ENCODE assay signal across 15 cellular contexts in genomic region chr1:172723251-172723650, GRCh38.
"Had no signal": no experiment of that assay in that cellular context is flagged by ENCODE, and none has a peak within 500 bp of the region (broad histone marks: within the 10 kb centered on the region; RNA-seq: fewer than 3 reads in every experiment).

No MANE protein-coding gene starts in this region.

- H3K4me3 ChIP-seq: dorsolateral prefrontal cortex, heart right ventricle, neural progenitor cell, ovary, stomach, thoracic aorta had no signal

- H3K27ac ChIP-seq: dorsolateral prefrontal cortex, heart right ventricle, neural progenitor cell, ovary, stomach, thoracic aorta had no signal

- H3K27me3 ChIP-seq: dorsolateral prefrontal cortex, heart right ventricle, neural progenitor cell, ovary, stomach had no signal

- FAIRE-seq: frontal cortex, urothelium cell line had no signal

- H2AFZ ChIP-seq: neural progenitor cell had no signal

- H3K27ac Mint-ChIP-seq: activated CD4-positive, alpha-beta T cell treated with anti-CD3 and anti-CD28 coated beads, Interleukin-2, amount 10 ng/mL, durations not matched to agents 24 days and 14 days; activated naive CD4-positive, alpha-beta T cell treated with anti-CD3 and anti-CD28 coated beads for 36 hours; brain; neural progenitor cell; T-cell had no signal

- H3K4me2 ChIP-seq: neural progenitor cell had no signal

- DNase-seq: activated CD4-positive, alpha-beta T cell treated with anti-CD3 and anti-CD28 coated beads, Interleukin-2, amount 10 ng/mL, durations not matched to agents 24 days and 14 days; activated naive CD4-positive, alpha-beta T cell treated with anti-CD3 and anti-CD28 coated beads for 36 hours; cerebellar nuclear complex; dorsolateral prefrontal cortex; heart right ventricle; left ventricle myocardium superior; midbrain; ovary; stomach; T-cell had no signal

- H3K9me3 ChIP-seq: ovary, stomach, thoracic aorta had no signal

- H3K4me3 Mint-ChIP-seq: activated CD4-positive, alpha-beta T cell treated with anti-CD3 and anti-CD28 coated beads, Interleukin-2, amount 10 ng/mL, durations not matched to agents 24 days and 14 days; activated naive CD4-positive, alpha-beta T cell treated with anti-CD3 and anti-CD28 coated beads for 36 hours; brain; neural progenitor cell; T-cell had no signal

- H3K4me1 Mint-ChIP-seq: brain had no signal

- H3K36me3 ChIP-seq: heart right ventricle, neural progenitor cell, ovary, stomach, thoracic aorta had no signal

- H3K27me3 Mint-ChIP-seq: activated CD4-positive, alpha-beta T cell treated with anti-CD3 and anti-CD28 coated beads, Interleukin-2, amount 10 ng/mL, durations not matched to agents 24 days and 14 days; T-cell had no signal

- ATAC-seq: heart right ventricle, left ventricle myocardium superior, T-cell had no signal

- H3K36me3 Mint-ChIP-seq: brain, neural progenitor cell, T-cell had no signal

- H3K9ac ChIP-seq: neural progenitor cell had no signal
